ENCODE assay signal across 16 cellular contexts in the genomic region with DNA sequence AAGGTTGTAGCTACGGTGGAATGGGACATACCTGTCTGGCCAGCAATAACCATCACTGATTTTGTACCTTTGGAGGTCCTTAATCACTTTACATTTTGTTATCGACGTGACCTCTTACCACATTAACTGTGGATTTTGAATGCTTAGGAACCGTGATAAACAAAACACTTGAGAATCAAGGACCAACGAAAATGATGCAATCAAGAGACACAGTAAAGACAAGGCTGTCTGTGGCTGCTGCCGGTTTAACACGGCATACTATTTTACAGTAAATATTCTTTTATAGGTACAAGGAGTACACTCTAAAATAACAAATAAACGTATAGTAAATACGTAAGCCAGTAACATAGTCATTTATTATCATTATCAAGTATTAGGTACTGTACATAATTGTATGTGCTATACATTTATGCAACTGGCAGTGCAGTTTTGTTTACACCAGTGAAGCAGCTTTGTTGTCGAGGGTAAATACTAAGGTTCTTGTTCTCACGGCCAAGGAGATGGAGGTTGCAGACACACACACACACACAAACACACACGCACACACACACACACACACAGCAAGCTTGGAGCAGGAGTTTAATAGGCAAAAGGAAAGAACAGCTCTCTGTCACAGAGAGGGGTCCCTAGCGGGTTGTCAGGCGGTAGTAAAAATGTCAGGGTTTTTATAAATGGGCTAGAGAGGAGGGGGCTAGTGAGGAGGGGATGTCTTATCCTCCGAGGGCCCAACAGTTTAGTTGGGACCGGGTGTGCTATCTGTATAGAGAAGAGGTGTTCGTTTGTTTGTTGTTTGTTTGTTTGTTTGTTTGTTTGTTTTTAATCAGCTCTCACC.
"Had no signal": no experiment of that assay in that cellular context is flagged by ENCODE, and none has a peak within 500 bp of the region (broad histone marks: within the 10 kb centered on the region; RNA-seq: fewer than 3 reads in every experiment).

No MANE protein-coding gene starts in this region.

- H3K36me3 Mint-ChIP-seq: natural killer cell treated with Interleukin-12 subunit alpha and Interleukin-12 subunit beta and Interleukin-15 and Interleukin-18, amount 100 ng/mL, for 72 hours had no signal

- H3K4me3 ChIP-seq: coronary artery, psoas muscle, sigmoid colon, transverse colon had no signal

- DNase-seq: activated B cell treated with CpG ODN at 0.5 μM for 24 hours; activated CD4-positive, alpha-beta T cell treated with anti-CD3 and anti-CD28 coated beads, Interleukin-2, amount 10 ng/mL, durations not matched to agents 24 days and 14 days; activated naive CD4-positive, alpha-beta T cell treated with anti-CD3 and anti-CD28 coated beads for 36 hours; activated T-cell treated with anti-CD3 and anti-CD28 coated beads for 4 hours; central memory CD4-positive, alpha-beta T cell; effector memory CD4-positive, alpha-beta T cell; psoas muscle; sigmoid colon; stimulated activated CD4-positive, alpha-beta T cell treated with anti-CD3 and anti-CD28 coated beads, Interleukin-12 subunit alpha, Interleukin-12 subunit beta, amount 100 ng/mL, for 4 hours; stimulated activated naive CD4-positive, alpha-beta T cell; substantia nigra; T-helper 17 cell; transverse colon had no signal

- H3K27me3 Mint-ChIP-seq: activated B cell treated with CpG ODN at 0.5 μM for 24 hours; activated CD4-positive, alpha-beta T cell treated with anti-CD3 and anti-CD28 coated beads, Interleukin-2, amount 10 ng/mL, durations not matched to agents 24 days and 14 days; activated T-helper 17 cell treated with anti-CD3 and anti-CD28 coated beads, Interleukin-2, amount 50 U/mL, for 72 hours; natural killer cell treated with Interleukin-12 subunit alpha and Interleukin-12 subunit beta and Interleukin-15 and Interleukin-18, amount 100 ng/mL, for 72 hours; T-helper 17 cell had no signal

- H3K27ac ChIP-seq: coronary artery, psoas muscle, sigmoid colon, transverse colon had no signal

- H3K27ac Mint-ChIP-seq: activated B cell treated with CpG ODN at 0.5 μM for 24 hours; activated CD4-positive, alpha-beta T cell treated with anti-CD3 and anti-CD28 coated beads, Interleukin-2, amount 10 ng/mL, durations not matched to agents 24 days and 14 days; activated naive CD4-positive, alpha-beta T cell treated with anti-CD3 and anti-CD28 coated beads for 36 hours; activated T-helper 17 cell treated with anti-CD3 and anti-CD28 coated beads, Interleukin-2, amount 50 U/mL, for 72 hours; natural killer cell treated with Interleukin-12 subunit alpha and Interleukin-12 subunit beta and Interleukin-15 and Interleukin-18, amount 100 ng/mL, for 72 hours; T-helper 17 cell had no signal

- H3K4me1 ChIP-seq: psoas muscle, sigmoid colon, transverse colon had no signal

- H3K9me3 Mint-ChIP-seq: activated B cell treated with CpG ODN at 0.5 μM for 24 hours; activated CD4-positive, alpha-beta T cell treated with anti-CD3 and anti-CD28 coated beads, Interleukin-2, amount 10 ng/mL, durations not matched to agents 24 days and 14 days; activated naive CD4-positive, alpha-beta T cell treated with anti-CD3 and anti-CD28 coated beads for 36 hours; activated T-helper 17 cell treated with anti-CD3 and anti-CD28 coated beads, Interleukin-2, amount 50 U/mL, for 72 hours; natural killer cell treated with Interleukin-12 subunit alpha and Interleukin-12 subunit beta and Interleukin-15 and Interleukin-18, amount 100 ng/mL, for 72 hours had no signal

- H3K4me3 Mint-ChIP-seq: activated B cell treated with CpG ODN at 0.5 μM for 24 hours; activated CD4-positive, alpha-beta T cell treated with anti-CD3 and anti-CD28 coated beads, Interleukin-2, amount 10 ng/mL, durations not matched to agents 24 days and 14 days; activated naive CD4-positive, alpha-beta T cell treated with anti-CD3 and anti-CD28 coated beads for 36 hours; activated T-helper 17 cell treated with anti-CD3 and anti-CD28 coated beads, Interleukin-2, amount 50 U/mL, for 72 hours; natural killer cell treated with Interleukin-12 subunit alpha and Interleukin-12 subunit beta and Interleukin-15 and Interleukin-18, amount 100 ng/mL, for 72 hours; T-helper 17 cell had no signal

- H3K36me3 ChIP-seq: sigmoid colon, transverse colon had no signal

- H3K4me1 Mint-ChIP-seq: activated B cell treated with CpG ODN at 0.5 μM for 24 hours; activated CD4-positive, alpha-beta T cell treated with anti-CD3 and anti-CD28 coated beads, Interleukin-2, amount 10 ng/mL, durations not matched to agents 24 days and 14 days; activated T-helper 17 cell treated with anti-CD3 and anti-CD28 coated beads, Interleukin-2, amount 50 U/mL, for 72 hours; T-helper 17 cell had no signal

- H3K27me3 ChIP-seq: sigmoid colon, transverse colon had no signal

- ATAC-seq: activated T-helper 17 cell treated with anti-CD3 and anti-CD28 coated beads, Interleukin-2, amount 50 U/mL, for 72 hours; natural killer cell treated with Interleukin-12 subunit alpha and Interleukin-12 subunit beta and Interleukin-15 and Interleukin-18, amount 100 ng/mL, for 72 hours; psoas muscle; T-helper 17 cell had no signal

- H3K9me3 ChIP-seq: psoas muscle, sigmoid colon, transverse colon had no signal
